In the genomic region with DNA sequence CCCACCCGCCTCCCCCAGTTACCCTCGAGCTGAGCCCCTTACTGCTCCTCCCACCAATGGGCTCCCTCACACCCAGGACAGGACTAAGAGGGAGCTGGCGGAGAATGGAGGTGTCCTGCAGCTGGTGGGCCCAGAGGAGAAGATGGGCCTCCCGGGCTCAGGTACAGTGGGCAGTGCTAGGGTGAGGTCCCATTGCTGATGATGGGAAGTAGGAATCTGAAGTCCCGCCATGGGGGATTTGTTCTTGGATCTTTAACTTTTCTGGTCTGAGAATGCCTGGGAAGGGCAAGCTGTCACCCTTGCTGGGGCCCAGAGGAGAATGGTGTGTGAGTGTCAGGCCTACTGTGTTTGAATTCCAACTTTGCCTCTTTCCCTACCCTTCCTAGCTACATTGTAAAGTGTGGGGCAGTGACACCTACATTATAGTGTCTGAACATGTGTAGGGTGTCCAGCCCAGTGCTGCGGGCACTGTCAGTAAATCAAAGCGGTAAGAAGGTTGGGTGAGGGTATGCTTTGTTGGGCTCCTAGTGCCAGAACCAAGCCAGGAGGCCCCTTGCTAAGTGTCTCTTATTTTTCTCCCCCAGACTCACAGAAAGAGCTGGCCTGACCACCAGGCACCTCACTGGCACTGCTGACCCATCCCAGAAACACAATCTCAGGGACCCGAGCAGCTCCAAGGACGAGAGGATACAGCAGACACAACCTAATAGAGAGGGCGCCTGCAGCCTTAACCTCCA, we compare ENCODE assay signal across 15 cellular contexts. TPM values are rescaled to one million over a fixed set of nuclear protein-coding genes. Genes with fewer than 3 reads are reported as not detected.
DNase-seq lines count a peak whose midpoint lies in the region; ATAC-seq and TF ChIP-seq lines count a peak whose summit lies in the region.
"Had no signal": no experiment of that assay in that cellular context is flagged by ENCODE, and none has a peak within 500 bp of the region (broad histone marks: within the 10 kb centered on the region; RNA-seq: fewer than 3 reads in every experiment).

No MANE protein-coding gene starts in this region.

- H3K27ac ChIP-seq in neuronal stem cell (replicated peaks; ENCODE audit: low read length) (no peak overlapping the region), brain microvascular endothelial cell (no peak overlapping the region)
- H3K27ac ChIP-seq: foreskin keratinocyte, neutrophil, sigmoid colon, tibial artery had no signal

- no peak overlapping the region for H2BK5ac ChIP-seq in neuronal stem cell (ENCODE audit: low read length)

- H3K79me1 ChIP-seq in neuronal stem cell (ENCODE audit: low read depth, low read length), result peaks cover 3% of the 10 kb centered on the region

- H4K8ac ChIP-seq in neuronal stem cell (ENCODE audit: low read depth, low read length), result no peak overlapping the region

- peaks cover 34 to 78% of the 10 kb centered on the region in 2 donors for H3K36me3 ChIP-seq in neuronal stem cell (replicated peaks in 1 of 2; ENCODE audit: control insufficient read depth in 2 of 2, insufficient read depth in 2 of 2, low read length in 2 of 2)
- H3K36me3 ChIP-seq in brain microvascular endothelial cell (replicated peaks), result peaks cover 40% of the 10 kb centered on the region

- H3K18ac ChIP-seq in neuronal stem cell (ENCODE audit: low read length), result no peak overlapping the region

- no peak overlapping the region for H3K9ac ChIP-seq in neuronal stem cell (ENCODE audit: low read depth, low read length, poor library complexity)

- H3K27me3 Mint-ChIP-seq in Calu3 (ENCODE audit: unreplicated experiment), result no peaks in the 10 kb centered on the region
- H3K27me3 Mint-ChIP-seq in chondrocyte (ENCODE audit: low read depth), result no peaks in the 10 kb centered on the region
- no peaks in the 10 kb centered on the region for H3K27me3 Mint-ChIP-seq in activated T-helper 1 cell treated with anti-CD3 and anti-CD28 coated beads, Interleukin-12 subunit alpha, Interleukin-12 subunit beta, Interleukin-2, Interleukin-4 antibody, amounts not matched to agents 30 ng/mL and 10 ng/mL and 1 ng/mL, durations not matched to agents 14 hours and 24 hours and 36 hours (ENCODE audit: insufficient read depth)
- H3K27me3 Mint-ChIP-seq: CD4-positive, CD25-positive, alpha-beta regulatory T cell; central memory CD8-positive, alpha-beta T cell had no signal

- peaks cover 0 to 6% of the 10 kb centered on the region in 2 donors for H3K4me1 ChIP-seq in neuronal stem cell (ENCODE audit: control insufficient read depth in 2 of 2, insufficient read depth in 1 of 2, low read depth in 1 of 2, low read length in 2 of 2)

- no peak overlapping the region for H2AFZ ChIP-seq in neuronal stem cell (ENCODE audit: low read length)

- peak overlapping the region; percentile 68 for H2AK5ac ChIP-seq in neuronal stem cell (ENCODE audit: low read depth, low read length)

- no peaks in the 10 kb centered on the region for H3K9me3 Mint-ChIP-seq in Calu3 (ENCODE audit: low read depth, unreplicated experiment)
- no peaks in the 10 kb centered on the region for H3K9me3 Mint-ChIP-seq in chondrocyte (ENCODE audit: low read depth)
- H3K9me3 Mint-ChIP-seq in activated T-helper 1 cell treated with anti-CD3 and anti-CD28 coated beads, Interleukin-12 subunit alpha, Interleukin-12 subunit beta, Interleukin-2, Interleukin-4 antibody, amounts not matched to agents 30 ng/mL and 10 ng/mL and 1 ng/mL, durations not matched to agents 14 hours and 24 hours and 36 hours, result no peaks in the 10 kb centered on the region
- H3K9me3 Mint-ChIP-seq: CD4-positive, CD25-positive, alpha-beta regulatory T cell; central memory CD8-positive, alpha-beta T cell; memory B cell had no signal

- peaks cover 90% of the 10 kb centered on the region for H3K36me3 Mint-ChIP-seq in Calu3 (ENCODE audit: insufficient read depth, unreplicated experiment)
- H3K36me3 Mint-ChIP-seq in chondrocyte (ENCODE audit: low read depth), result peaks cover 11% of the 10 kb centered on the region
- H3K36me3 Mint-ChIP-seq in activated T-helper 1 cell treated with anti-CD3 and anti-CD28 coated beads, Interleukin-12 subunit alpha, Interleukin-12 subunit beta, Interleukin-2, Interleukin-4 antibody, amounts not matched to agents 30 ng/mL and 10 ng/mL and 1 ng/mL, durations not matched to agents 14 hours and 24 hours and 36 hours (ENCODE audit: low read depth), result peaks cover 18% of the 10 kb centered on the region

- POLR2A ChIA-PET in HEK293T (lab: Yijun Ruan, JAX), result interaction anchor here (1.0 to 1.8 kb wide), 6 partner anchors 10 to 378 kb away, joined by 3 to 11 read pairs (median 5); a partner anchor contains a TSS

- no peak overlapping the region for H2BK15ac ChIP-seq in neuronal stem cell (ENCODE audit: low read length)

- intact Hi-C loops in Calu3 (cut with micrococcal nuclease; ENCODE audit: unreplicated experiment), result loop anchor here (1.0 kb wide), 1 partner anchor 60 kb away; no protein-coding TSS in a partner anchor
- intact Hi-C loops in activated T-helper 1 cell treated with anti-CD3 and anti-CD28 coated beads, Interleukin-12 subunit alpha, Interleukin-12 subunit beta, Interleukin-2, Interleukin-4 antibody, amounts not matched to agents 30 ng/mL and 10 ng/mL and 1 ng/mL, durations not matched to agents 14 hours and 24 hours and 36 hours (cut with micrococcal nuclease), result loop anchor here (1.0 to 5.0 kb wide), 4 partner anchors 26 to 325 kb away; no protein-coding TSS in a partner anchor

- in situ Hi-C loops in brain microvascular endothelial cell (cut with HindIII; ENCODE audit: low pct_ligation_motif_present, low sequenced_read_pairs), result no loop called here

- WGBS in neuronal stem cell (ENCODE audit: extremely low coverage in 2 of 2, insufficient read length in 2 of 2, insufficient replicate concordance in 1 of 2), 2 donors, result no CpG with 5 or more reads among the region's 10 CpGs

- H3K4me1 Mint-ChIP-seq in Calu3 (ENCODE audit: low read depth, unreplicated experiment) (peaks cover 42% of the 10 kb centered on the region), chondrocyte (ENCODE audit: low read depth) (peaks cover 55% of the 10 kb centered on the region)
- peaks cover 26% of the 10 kb centered on the region for H3K4me1 Mint-ChIP-seq in activated T-helper 1 cell treated with anti-CD3 and anti-CD28 coated beads, Interleukin-12 subunit alpha, Interleukin-12 subunit beta, Interleukin-2, Interleukin-4 antibody, amounts not matched to agents 30 ng/mL and 10 ng/mL and 1 ng/mL, durations not matched to agents 14 hours and 24 hours and 36 hours (ENCODE audit: low read depth)

- no peaks in the 10 kb centered on the region for H3K27me3 ChIP-seq in neuronal stem cell (ENCODE audit: control insufficient read depth in 3 of 3, insufficient read depth in 3 of 3, low read depth in 1 of 3, low read length in 3 of 3)
- H3K27me3 ChIP-seq in brain microvascular endothelial cell (replicated peaks), result no peaks in the 10 kb centered on the region
- H3K27me3 ChIP-seq: foreskin keratinocyte, neutrophil, sigmoid colon, tibial artery had no signal

- no peak overlapping the region for H4K91ac ChIP-seq in neuronal stem cell (ENCODE audit: low read depth, low read length, poor library complexity)

- peaks cover 0 to 1% of the 10 kb centered on the region in 2 donors for H3K9me3 ChIP-seq in neuronal stem cell (replicated peaks in 1 of 2; ENCODE audit: control insufficient read depth in 2 of 2, insufficient read depth in 1 of 2, low read depth in 1 of 2, low read length in 2 of 2)
- H3K9me3 ChIP-seq: neutrophil, sigmoid colon, tibial artery had no signal

- TF ChIP-seq CTCF in Calu3 (IDR thresholded peaks at IDR 0.05; ENCODE audit: unreplicated experiment) (no peak), chondrocyte (IDR thresholded peaks at IDR 0.05) (no peak), brain microvascular endothelial cell (IDR thresholded peaks at IDR 0.05; ENCODE audit: low read depth, low read length, missing control alignments) (no peak)

- no peak overlapping the region for H3K4me2 ChIP-seq in neuronal stem cell (ENCODE audit: insufficient read depth, low read length, poor library complexity, severe bottlenecking)

- H3K4me3 Mint-ChIP-seq in Calu3 (ENCODE audit: low read depth, unreplicated experiment) (peak overlapping the region; percentile 38), chondrocyte (ENCODE audit: unreplicated experiment) (no peak overlapping the region)
- H3K4me3 Mint-ChIP-seq in activated T-helper 1 cell treated with anti-CD3 and anti-CD28 coated beads, Interleukin-12 subunit alpha, Interleukin-12 subunit beta, Interleukin-2, Interleukin-4 antibody, amounts not matched to agents 30 ng/mL and 10 ng/mL and 1 ng/mL, durations not matched to agents 14 hours and 24 hours and 36 hours, result no peak overlapping the region
- H3K4me3 Mint-ChIP-seq: CD4-positive, CD25-positive, alpha-beta regulatory T cell; central memory CD8-positive, alpha-beta T cell; memory B cell had no signal

- H2BK12ac ChIP-seq in neuronal stem cell (ENCODE audit: low read length), result no peak overlapping the region

- H3K23ac ChIP-seq in neuronal stem cell (ENCODE audit: low read depth, low read length, poor library complexity), result no peak overlapping the region

- BruUV-seq in Calu3 (replicated peaks; lab: Mats Ljungman, UMichigan), result no TSS peak

- ATAC-seq in HG02973 (IDR thresholded peaks at IDR 0.05; ENCODE audit: unreplicated experiment), result no peak

- no peak overlapping the region for H2BK120ac ChIP-seq in neuronal stem cell (ENCODE audit: low read depth, low read length)

- DNase-seq in Calu3, result no peak
- no peak for DNase-seq in HEK293T (ENCODE audit: extremely low spot score)
- no peak for DNase-seq in chondrocyte (ENCODE audit: low spot score)
- no peak for DNase-seq in neuronal stem cell (ENCODE audit: low spot score)
- DNase-seq in activated T-helper 1 cell treated with anti-CD3 and anti-CD28 coated beads, Interleukin-12 subunit alpha, Interleukin-12 subunit beta, Interleukin-2, Interleukin-4 antibody, amounts not matched to agents 30 ng/mL and 10 ng/mL and 1 ng/mL, durations not matched to agents 14 hours and 24 hours and 36 hours (ENCODE audit: low spot score), result no peak
- no peak for DNase-seq in brain microvascular endothelial cell
- no peak for DNase-seq in activated gamma-delta T cell treated with Interleukin-2 at 50 U/mL for 16 hours

- H3K4ac ChIP-seq in neuronal stem cell (ENCODE audit: low read length), result no peak overlapping the region

- H3K4me3 ChIP-seq in neuronal stem cell (ENCODE audit: low read length in 2 of 2) (peak overlapping the region in 1 of 2 donors; percentile 4), brain microvascular endothelial cell (ENCODE audit: low read depth, low read length) (no peak overlapping the region)
- H3K4me3 ChIP-seq: sigmoid colon, tibial artery had no signal

- H3K14ac ChIP-seq in neuronal stem cell (ENCODE audit: low read length), result no peak overlapping the region

- CTCF ChIA-PET in Calu3 (lab: Charles Lee), result interaction anchor here (1.0 to 8.9 kb wide), 9 partner anchors 11 to 314 kb away, joined by 3 to 102 read pairs (median 7); a partner anchor contains a TSS
- CTCF ChIA-PET in HEK293T (lab: Yijun Ruan, JAX), result interaction anchor here (0.7 to 4.3 kb wide), 8 partner anchors 10 to 329 kb away, joined by 3 to 61 read pairs (median 4); no protein-coding TSS in a partner anchor

- H3K27ac Mint-ChIP-seq in Calu3 (ENCODE audit: unreplicated experiment), result peak overlapping the region; percentile 79
- H3K27ac Mint-ChIP-seq in chondrocyte (ENCODE audit: unreplicated experiment), result peak overlapping the region; percentile 57
- no peak overlapping the region for H3K27ac Mint-ChIP-seq in activated T-helper 1 cell treated with anti-CD3 and anti-CD28 coated beads, Interleukin-12 subunit alpha, Interleukin-12 subunit beta, Interleukin-2, Interleukin-4 antibody, amounts not matched to agents 30 ng/mL and 10 ng/mL and 1 ng/mL, durations not matched to agents 14 hours and 24 hours and 36 hours
- H3K27ac Mint-ChIP-seq: memory B cell had no signal

RNA-seq across cellular contexts. Expression of a gene that starts 44.7 kb away (rescaled TPM):
- total RNA-seq in Calu3 (2022), result 186 and 188 TPM in 2 replicates
- 52.2 to 160 TPM (median 147 TPM) in 3 replicates for total RNA-seq in chondrocyte
- polyA plus RNA-seq in neuronal stem cell (2013, experiment 1 of 2), result 47.5 TPM
- 49.0 TPM for polyA plus RNA-seq in neuronal stem cell (2013, experiment 2 of 2)
- total RNA-seq in activated T-helper 1 cell treated with anti-CD3 and anti-CD28 coated beads, Interleukin-12 subunit alpha, Interleukin-12 subunit beta, Interleukin-2, Interleukin-4 antibody, amounts not matched to agents 30 ng/mL and 10 ng/mL and 1 ng/mL, durations not matched to agents 14 hours and 24 hours and 36 hours, result 205 and 225 TPM in 2 replicates

RNA-seq across cellular contexts. Expression of a gene that starts 45.0 kb away (rescaled TPM):
- total RNA-seq in Calu3 (2022) (57.4 and 61.1 TPM in 2 replicates), chondrocyte (39.6 to 55.8 TPM (median 40.5 TPM) in 3 replicates)
- 23.3 TPM for polyA plus RNA-seq in neuronal stem cell (2013, experiment 1 of 2)
- 25.6 TPM for polyA plus RNA-seq in neuronal stem cell (2013, experiment 2 of 2)
- 48.8 and 55.8 TPM in 2 replicates for total RNA-seq in activated T-helper 1 cell treated with anti-CD3 and anti-CD28 coated beads, Interleukin-12 subunit alpha, Interleukin-12 subunit beta, Interleukin-2, Interleukin-4 antibody, amounts not matched to agents 30 ng/mL and 10 ng/mL and 1 ng/mL, durations not matched to agents 14 hours and 24 hours and 36 hours
